10 cellular contexts compared by ENCODE assay signal in the genomic region with DNA sequence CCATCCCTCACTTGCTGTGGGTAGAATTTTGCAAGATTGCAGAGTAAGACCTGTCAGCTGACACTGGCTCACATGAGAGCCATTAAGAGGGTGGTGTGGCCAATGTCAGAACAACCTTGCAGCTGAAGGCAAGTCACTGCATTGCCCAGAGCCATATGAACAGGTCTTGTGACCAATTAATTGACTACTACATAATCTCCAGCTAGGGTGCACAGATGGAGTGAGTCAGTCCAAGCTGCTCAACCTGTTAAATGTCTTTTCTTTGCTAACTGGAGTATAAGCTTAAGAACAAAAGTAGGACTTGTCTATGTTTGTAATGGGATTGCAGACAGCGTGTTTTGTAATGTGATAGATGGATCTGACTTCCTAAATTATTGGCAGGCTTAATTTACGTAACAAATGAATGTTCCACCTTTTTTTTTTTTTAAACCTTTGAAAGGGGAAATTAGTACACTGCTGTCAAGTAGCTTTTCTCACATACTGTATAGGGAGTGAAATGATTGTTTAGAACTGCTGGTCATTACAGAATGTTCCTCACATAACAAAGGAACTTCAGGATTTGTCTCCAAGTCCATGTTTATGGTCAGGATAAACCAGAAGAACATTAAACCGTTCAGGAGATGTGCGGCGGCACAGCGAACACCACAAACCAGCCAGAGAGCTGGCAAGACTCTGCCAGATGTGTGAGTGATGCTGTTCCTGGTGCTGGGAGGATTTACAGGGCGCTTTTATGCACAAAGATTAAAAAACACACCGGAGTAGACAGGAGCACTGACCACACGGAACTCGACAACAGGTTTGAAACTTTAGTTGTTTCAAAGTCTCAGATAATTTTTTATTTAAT. TPM values are rescaled to one million over a fixed set of nuclear protein-coding genes. Genes with fewer than 3 reads are reported as not detected.
DNase-seq lines count a peak whose midpoint lies in the region; ATAC-seq and TF ChIP-seq lines count a peak whose summit lies in the region.
"Had no signal": no experiment of that assay in that cellular context is flagged by ENCODE, and none has a peak within 500 bp of the region (broad histone marks: within the 10 kb centered on the region; RNA-seq: fewer than 3 reads in every experiment).

No MANE protein-coding gene starts in this region.

- ATAC-seq in lung (ENCODE audit: insufficient read depth, low FRiP score) (no peak), GM21515 (IDR thresholded peaks at IDR 0.05; ENCODE audit: unreplicated experiment) (no peak)
- ATAC-seq in activated CD8-positive, alpha-beta T cell treated with anti-CD3 and anti-CD28 coated beads for 36 hours = no peak

- H3K4me3 Mint-ChIP-seq in activated CD8-positive, alpha-beta T cell treated with anti-CD3 and anti-CD28 coated beads for 36 hours = no peak overlapping the region
- H3K4me3 Mint-ChIP-seq: immature natural killer cell had no signal

- peak overlapping the region; percentile 31 for H3K4me2 ChIP-seq in mammary epithelial cell (ENCODE audit: insufficient read depth, low read depth, low read length)

- BruUV-seq in mammary epithelial cell (replicated peaks; lab: Mats Ljungman, UMichigan) = no TSS peak

- H3K4me3 ChIP-seq in mammary epithelial cell (replicated peaks in 1 of 3; ENCODE audit: insufficient read depth in 1 of 3, low read depth in 2 of 3, low read length in 3 of 3) (no peak overlapping the region), lung (no peak overlapping the region)

- H3K4me1 ChIP-seq in mammary epithelial cell (ENCODE audit: insufficient read depth, low read length) (peaks cover 30% of the 10 kb centered on the region), lung (ENCODE audit: control insufficient read depth in 2 of 2, insufficient read depth in 2 of 2, low read length in 2 of 2) (peaks cover 5 to 36% of the 10 kb centered on the region in 2 donors)

- peaks cover 28% of the 10 kb centered on the region for H3K4me1 Mint-ChIP-seq in activated CD8-positive, alpha-beta T cell treated with anti-CD3 and anti-CD28 coated beads for 36 hours (ENCODE audit: low read depth)

- in situ Hi-C loops in mammary epithelial cell (cut with MboI; ENCODE audit: low sequenced_read_pairs in 2 of 2) = no loop called here

- H3K36me3 ChIP-seq in mammary epithelial cell (ENCODE audit: insufficient read depth, low read length) (no peaks in the 10 kb centered on the region), lung (ENCODE audit: control insufficient read depth in 2 of 2, insufficient read depth in 2 of 2, low read length in 2 of 2) (no peaks in the 10 kb centered on the region)

- no peaks in the 10 kb centered on the region for H3K27me3 Mint-ChIP-seq in activated CD8-positive, alpha-beta T cell treated with anti-CD3 and anti-CD28 coated beads for 36 hours

- DNase-seq in CD1c-positive myeloid dendritic cell (ENCODE audit: extremely low spot score) = peak; percentile 76
- peak; percentile 85 for DNase-seq in NCI-H1694 (lab: John Stamatoyannopoulos, UW)
- peak; percentile 84 for DNase-seq in mammary epithelial cell
- peak; percentile 45 for DNase-seq in lung (ENCODE audit: low spot score)
- no peak for DNase-seq in KG1 (lab: John Stamatoyannopoulos, UW)
- no peak for DNase-seq in HK-2 (ENCODE audit: unreplicated experiment)
- DNase-seq in activated CD8-positive, alpha-beta T cell treated with anti-CD3 and anti-CD28 coated beads for 36 hours = no peak
- DNase-seq: immature natural killer cell had no signal

- peaks cover 36% of the 10 kb centered on the region for H3K79me2 ChIP-seq in mammary epithelial cell (ENCODE audit: insufficient read depth, low read length)

- WGBS in mammary epithelial cell (ENCODE audit: low coverage, missing lambda C conversion rate) = 91% methylated on average over 10 of the region's 10 CpGs
- WGBS in lung, 2 donors = 57 to 61% methylated on average over 10 of the region's 10 CpGs

- intact Hi-C loops in mammary epithelial cell (cut with micrococcal nuclease) = loop anchor here (2.0 kb wide), 1 partner anchor 45 kb away; no protein-coding TSS in a partner anchor
- intact Hi-C loops in activated CD8-positive, alpha-beta T cell treated with anti-CD3 and anti-CD28 coated beads for 36 hours (cut with micrococcal nuclease) = no loop called here

- no peaks in the 10 kb centered on the region for H3K9me3 Mint-ChIP-seq in activated CD8-positive, alpha-beta T cell treated with anti-CD3 and anti-CD28 coated beads for 36 hours
- H3K9me3 Mint-ChIP-seq: immature natural killer cell had no signal

- H3K9me3 ChIP-seq in mammary epithelial cell (replicated peaks; ENCODE audit: insufficient read depth, low read length) (no peaks in the 10 kb centered on the region), lung (ENCODE audit: control insufficient read depth in 2 of 2, insufficient read depth in 1 of 2, low read length in 1 of 2) (no peaks in the 10 kb centered on the region)
- H3K9me3 ChIP-seq: BLaER1 treated with 17β-estradiol and CSF1 and Interleukin-3, amounts not matched to agents 10 nM and 100 nM had no signal

- no peaks in the 10 kb centered on the region for H4K20me1 ChIP-seq in mammary epithelial cell (ENCODE audit: insufficient read depth, low read length)

- dilution Hi-C loops in mammary epithelial cell (cut with HindIII; ENCODE audit: low sequenced_read_pairs) = no loop called here

- no peak overlapping the region for H3K9ac ChIP-seq in mammary epithelial cell (ENCODE audit: insufficient read depth, low read length)

- no peaks in the 10 kb centered on the region for H3K36me3 Mint-ChIP-seq in activated CD8-positive, alpha-beta T cell treated with anti-CD3 and anti-CD28 coated beads for 36 hours (ENCODE audit: low read depth)
- H3K36me3 Mint-ChIP-seq: immature natural killer cell had no signal

- CTCF ChIA-PET in mammary epithelial cell (lab: Charles Lee; ENCODE audit: low non-redundant PET) = no interaction called here
- CTCF ChIA-PET in activated CD8-positive, alpha-beta T cell treated with anti-CD3 and anti-CD28 coated beads for 36 hours (lab: Charles Lee) = interaction anchor here (1.1 to 1.5 kb wide), 2 partner anchors 44 to 46 kb away, joined by 3 to 4 read pairs; no protein-coding TSS in a partner anchor

- H3K27me3 ChIP-seq in mammary epithelial cell (ENCODE audit: insufficient read depth, low read length) (no peaks in the 10 kb centered on the region), lung (ENCODE audit: control insufficient read depth, insufficient read depth) (no peaks in the 10 kb centered on the region)
- H3K27me3 ChIP-seq: BLaER1 treated with 17β-estradiol and CSF1 and Interleukin-3, amounts not matched to agents 10 nM and 100 nM had no signal

- POLR2A ChIA-PET in activated CD8-positive, alpha-beta T cell treated with anti-CD3 and anti-CD28 coated beads for 36 hours (lab: Charles Lee) = interaction anchor here (0.9 kb wide), 1 partner anchor 20 kb away, joined by 3 read pairs; no protein-coding TSS in a partner anchor

- no peak overlapping the region for H2AFZ ChIP-seq in mammary epithelial cell (ENCODE audit: low read depth, low read length)

- H3K27ac Mint-ChIP-seq in activated CD8-positive, alpha-beta T cell treated with anti-CD3 and anti-CD28 coated beads for 36 hours = no peak overlapping the region

- H3K27ac ChIP-seq in mammary epithelial cell (ENCODE audit: insufficient read depth, low read depth, low read length) (no peak overlapping the region), lung (ENCODE audit: low read depth in 1 of 2, low read length in 1 of 2) (peak overlapping the region; percentile 63 to 74)

- TF ChIP-seq CTCF in mammary epithelial cell (conservative IDR thresholded peaks at IDR 0.05 in 1 of 2, IDR thresholded peaks at IDR 0.05 in 1 of 2; ENCODE audit: extremely low read depth in 1 of 2, insufficient read depth in 1 of 2, low read depth in 1 of 2, low read length in 2 of 2) = no peak
- TF ChIP-seq CTCF in lung (IDR thresholded peaks at IDR 0.05; ENCODE audit: control extremely low read depth, extremely low read depth) = no peak
- no peak for TF ChIP-seq CTCF in activated CD8-positive, alpha-beta T cell treated with anti-CD3 and anti-CD28 coated beads for 36 hours (IDR thresholded peaks at IDR 0.05)

RNA-seq across cellular contexts. Expression of gene FNIP2, which starts 37.0 kb away (rescaled TPM):
- 10 to 100 TPM; 13.0 to 29.5 TPM for total RNA-seq in mammary epithelial cell
- 4.9 TPM for polyA plus RNA-seq in mammary epithelial cell
- polyA minus RNA-seq in mammary epithelial cell = 22.7 TPM
- 100 to 1,000 TPM in 1 of 2 donors, 10 to 100 TPM in 1; 57.4 to 150 TPM for total RNA-seq in lung
- polyA plus RNA-seq in lung = 10 to 100 TPM; 12.1 to 31.7 TPM
- 10 to 100 TPM; 11.2 to 11.7 TPM for total RNA-seq in activated CD8-positive, alpha-beta T cell treated with anti-CD3 and anti-CD28 coated beads for 36 hours

Comparison
In these comparisons a context has a peak if more than half of its experiments do, and no peak if none do; other contexts are left out.
1. DNase-seq: peak in CD1c-positive myeloid dendritic cell (single experiment), NCI-H1694 (single experiment), mammary epithelial cell (single experiment) and lung (single experiment); none in KG1 (single experiment), HK-2 (single experiment) and activated CD8-positive, alpha-beta T cell treated with anti-CD3 and anti-CD28 coated beads for 36 hours (single experiment).